In genomic region chr12:90940872-90941499, GRCh38 we compare ENCODE assay signal across 9 cellular contexts. TPM values are rescaled to one million over a fixed set of nuclear protein-coding genes. Genes with fewer than 3 reads are reported as not detected.
DNase-seq lines count a peak whose midpoint lies in the region; ATAC-seq and TF ChIP-seq lines count a peak whose summit lies in the region.
"Had no signal": no experiment of that assay in that cellular context is flagged by ENCODE, and none has a peak within 500 bp of the region (broad histone marks: within the 10 kb centered on the region; RNA-seq: fewer than 3 reads in every experiment).

No MANE protein-coding gene starts in this region.

- CTCF ChIA-PET in Panc1 (lab: Charles Lee): interaction anchor here (0.5 kb wide), 1 partner anchor 1263 kb away, joined by 9 read pairs; no protein-coding TSS in a partner anchor

- H3K36me3 ChIP-seq in Panc1 (ENCODE audit: control insufficient read depth, insufficient read depth, low read length) (no peaks in the 10 kb centered on the region), esophagus squamous epithelium (no peaks in the 10 kb centered on the region), spleen (no peaks in the 10 kb centered on the region)

- BruUV-seq in Panc1 (replicated peaks; lab: Mats Ljungman, UMichigan): no TSS peak

- TF ChIP-seq RAD21 in Ishikawa (IDR thresholded peaks at IDR 0.05; ENCODE audit: low read depth): peak; percentile 65

- POLR2A ChIA-PET in Panc1 (lab: Charles Lee): no interaction called here

- in situ Hi-C loops in Panc1 (cut with HindIII; ENCODE audit: low pct_unique_long_range_greater_than_20kb, low sequenced_read_pairs): no loop called here

- intact Hi-C loops in Panc1 (cut with micrococcal nuclease; ENCODE audit: unreplicated experiment) (loop anchor here (10.0 kb wide), 1 partner anchor 1396 kb away; no protein-coding TSS in a partner anchor), esophagus squamous epithelium (cut with DNase I) (no loop called here), spleen (cut with DNase I; ENCODE audit: low total_unique reads) (no loop called here)

- peak; percentile 69 for ATAC-seq in GM19463 (IDR thresholded peaks at IDR 0.05; ENCODE audit: unreplicated experiment)
- peak; percentile 84 for ATAC-seq in Panc1
- no peak for ATAC-seq in GM21447 (IDR thresholded peaks at IDR 0.05; ENCODE audit: unreplicated experiment)

- H3K27me3 ChIP-seq in Panc1 (ENCODE audit: control insufficient read depth, insufficient read depth, low read length) (no peaks in the 10 kb centered on the region), esophagus squamous epithelium (no peaks in the 10 kb centered on the region), spleen (replicated peaks in 1 of 7) (peaks cover 0 to 9% (median 0%) of the 10 kb centered on the region in 7 donors)

- no peak overlapping the region for H3K4me3 ChIP-seq in Panc1 (ENCODE audit: low read depth in 2 of 2, low read length in 2 of 2)
- H3K4me3 ChIP-seq in esophagus squamous epithelium: no peak overlapping the region
- no peak overlapping the region for H3K4me3 ChIP-seq in spleen

- H3K9me3 ChIP-seq in Panc1 (ENCODE audit: control insufficient read depth, insufficient read depth, low read depth, low read length): no peaks in the 10 kb centered on the region
- H3K9me3 ChIP-seq in esophagus squamous epithelium: no peaks in the 10 kb centered on the region
- H3K9me3 ChIP-seq in spleen: no peaks in the 10 kb centered on the region

- no peak overlapping the region for H3K27ac ChIP-seq in Panc1 (ENCODE audit: low read length)
- no peak overlapping the region for H3K27ac ChIP-seq in esophagus squamous epithelium
- no peak overlapping the region for H3K27ac ChIP-seq in spleen

- TF ChIP-seq CTCF in Panc1 (IDR thresholded peaks at IDR 0.05) (peak; percentile 74; the same call in 1 of the 2 replicates), esophagus squamous epithelium (IDR thresholded peaks at IDR 0.05) (peak in 5 of 6 experiments; percentile 36 to 71 (median 48)), spleen (IDR thresholded peaks at IDR 0.05 in 8 of 11, conservative IDR thresholded peaks at IDR 0.05 in 3 of 11) (peak in 6 of 11 experiments; percentile 14 to 66 (median 46))

- no peak for TF ChIP-seq POLR2A in esophagus squamous epithelium (IDR thresholded peaks at IDR 0.05)
- TF ChIP-seq POLR2A in spleen (IDR thresholded peaks at IDR 0.05): no peak

- H3K4me1 ChIP-seq in Panc1 (ENCODE audit: control insufficient read depth, insufficient read depth, low read length): no peaks in the 10 kb centered on the region
- peaks cover 0 to 35% (median 10%) of the 10 kb centered on the region in 3 donors for H3K4me1 ChIP-seq in esophagus squamous epithelium
- no peaks in the 10 kb centered on the region for H3K4me1 ChIP-seq in spleen

- peak; percentile 91 for DNase-seq in DMS53 (lab: John Stamatoyannopoulos, UW)
- peak; percentile 15 for DNase-seq in Panc1 (ENCODE audit: low read depth, low spot score)
- DNase-seq in esophagus squamous epithelium (lab: John Stamatoyannopoulos, UW): no peak
- no peak for DNase-seq in spleen
- DNase-seq in effector CD4-positive, alpha-beta T cell: no peak

- WGBS in esophagus squamous epithelium, 2 donors: 31 to 32% methylated on average over 3 of the region's 3 CpGs
- 45 to 61% (median 50%) methylated on average over 3 of the region's 3 CpGs for WGBS in spleen, 5 donors

- TF ChIP-seq EP300 in Ishikawa (IDR thresholded peaks at IDR 0.05; ENCODE audit: borderline replicate concordance): no peak

TF ChIP-seq in Ishikawa, 13 proteins besides CTCF, POLR2A, EP300 and RAD21:
- TF ChIP-seq TCF12 (IDR thresholded peaks at IDR 0.05; ENCODE audit: low read depth): no peak
- TF ChIP-seq YY1 (IDR thresholded peaks at IDR 0.05; ENCODE audit: low read depth): no peak
- no peak for TF ChIP-seq CEBPB (IDR thresholded peaks at IDR 0.05)
- TF ChIP-seq TAF1 (IDR thresholded peaks at IDR 0.05; ENCODE audit: low read depth): no peak
- no peak for TF ChIP-seq USF1 (IDR thresholded peaks at IDR 0.05)
- TF ChIP-seq EGR1 (IDR thresholded peaks at IDR 0.05): no peak
- TF ChIP-seq, protein P1, sequence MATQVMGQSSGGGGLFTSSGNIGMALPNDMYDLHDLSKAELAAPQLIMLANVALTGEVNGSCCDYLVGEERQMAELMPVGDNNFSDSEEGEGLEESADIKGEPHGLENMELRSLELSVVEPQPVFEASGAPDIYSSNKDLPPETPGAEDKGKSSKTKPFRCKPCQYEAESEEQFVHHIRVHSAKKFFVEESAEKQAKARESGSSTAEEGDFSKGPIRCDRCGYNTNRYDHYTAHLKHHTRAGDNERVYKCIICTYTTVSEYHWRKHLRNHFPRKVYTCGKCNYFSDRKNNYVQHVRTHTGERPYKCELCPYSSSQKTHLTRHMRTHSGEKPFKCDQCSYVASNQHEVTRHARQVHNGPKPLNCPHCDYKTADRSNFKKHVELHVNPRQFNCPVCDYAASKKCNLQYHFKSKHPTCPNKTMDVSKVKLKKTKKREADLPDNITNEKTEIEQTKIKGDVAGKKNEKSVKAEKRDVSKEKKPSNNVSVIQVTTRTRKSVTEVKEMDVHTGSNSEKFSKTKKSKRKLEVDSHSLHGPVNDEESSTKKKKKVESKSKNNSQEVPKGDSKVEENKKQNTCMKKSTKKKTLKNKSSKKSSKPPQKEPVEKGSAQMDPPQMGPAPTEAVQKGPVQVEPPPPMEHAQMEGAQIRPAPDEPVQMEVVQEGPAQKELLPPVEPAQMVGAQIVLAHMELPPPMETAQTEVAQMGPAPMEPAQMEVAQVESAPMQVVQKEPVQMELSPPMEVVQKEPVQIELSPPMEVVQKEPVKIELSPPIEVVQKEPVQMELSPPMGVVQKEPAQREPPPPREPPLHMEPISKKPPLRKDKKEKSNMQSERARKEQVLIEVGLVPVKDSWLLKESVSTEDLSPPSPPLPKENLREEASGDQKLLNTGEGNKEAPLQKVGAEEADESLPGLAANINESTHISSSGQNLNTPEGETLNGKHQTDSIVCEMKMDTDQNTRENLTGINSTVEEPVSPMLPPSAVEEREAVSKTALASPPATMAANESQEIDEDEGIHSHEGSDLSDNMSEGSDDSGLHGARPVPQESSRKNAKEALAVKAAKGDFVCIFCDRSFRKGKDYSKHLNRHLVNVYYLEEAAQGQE (IDR thresholded peaks at IDR 0.05; ENCODE audit: low read depth): no peak
- TF ChIP-seq MAX (IDR thresholded peaks at IDR 0.05): no peak
- no peak for TF ChIP-seq CREB1 (IDR thresholded peaks at IDR 0.05; ENCODE audit: low read depth)
- no peak for TF ChIP-seq ZBTB7A (IDR thresholded peaks at IDR 0.05; ENCODE audit: low read depth)
- TF ChIP-seq FOXM1 (IDR thresholded peaks at IDR 0.05; ENCODE audit: borderline replicate concordance, low read depth): no peak
- TF ChIP-seq NFIC (IDR thresholded peaks at IDR 0.05): no peak
- no peak for TF ChIP-seq TEAD4 (IDR thresholded peaks at IDR 0.05)

RNA-seq across cellular contexts. Expression of gene CCER1, which starts 14.0 kb away (rescaled TPM):
- total RNA-seq in Panc1 (2021; ENCODE audit: unreplicated experiment): not detected
- polyA plus RNA-seq in Panc1 (2012; ENCODE audit: insufficient read length): not detected
- total RNA-seq in esophagus squamous epithelium: not detected
- not detected for total RNA-seq in spleen
- not detected for polyA plus RNA-seq in spleen
- total RNA-seq: T-helper 1 cell treated with Interleukin-12 subunit alpha and Interleukin-12 subunit beta and Interleukin-4 antibody, amounts not matched to agents 30 ng/mL and 1 ng/mL, for 36 hours had no signal

Comparison
In these comparisons a context has a peak if more than half of its experiments do, and no peak if none do; other contexts are left out.
1. DNase-seq: peak in DMS53 (single experiment) and Panc1 (single experiment); none in esophagus squamous epithelium (single experiment), spleen (single experiment) and effector CD4-positive, alpha-beta T cell (single experiment).
2. Peak in every context shown above with its lines, with median percentiles within 50 percentile points of each other: CTCF ChIP-seq.